12 cellular contexts compared by ENCODE assay signal in genomic region chr2:30332791-30333453, GRCh38.
DNase-seq lines count a peak whose midpoint lies in the region; ATAC-seq and TF ChIP-seq lines count a peak whose summit lies in the region.
"Had no signal": no experiment of that assay in that cellular context is flagged by ENCODE, and none has a peak within 500 bp of the region (broad histone marks: within the 10 kb centered on the region; RNA-seq: fewer than 3 reads in every experiment).

No MANE protein-coding gene starts in this region.

- no peak for TF ChIP-seq POLR2A in GM18505 (IDR thresholded peaks at IDR 0.05; ENCODE audit: borderline replicate concordance, extremely low read depth, insufficient read depth, insufficient read length)

- CTCF ChIA-PET in GM10248 (lab: Yijun Ruan, JAX): interaction anchor here (0.9 to 5.4 kb wide), 3 partner anchors 9 to 126 kb away, joined by 3 to 27 read pairs (median 16); no protein-coding TSS in a partner anchor
- CTCF ChIA-PET in activated B cell treated with CpG ODN at 0.5 μM for 24 hours (lab: Charles Lee): interaction anchor here (2.8 to 4.6 kb wide), 4 partner anchors 10 to 168 kb away, joined by 11 to 36 read pairs (median 18); no protein-coding TSS in a partner anchor

- no peaks in the 10 kb centered on the region for H3K36me3 Mint-ChIP-seq in activated B cell treated with CpG ODN at 0.5 μM for 24 hours (ENCODE audit: low read depth)
- peaks cover 9% of the 10 kb centered on the region for H3K36me3 Mint-ChIP-seq in activated naive CD8-positive, alpha-beta T cell treated with anti-CD3 and anti-CD28 coated beads for 36 hours

- peak overlapping the region; percentile 98 for H3K27ac Mint-ChIP-seq in activated B cell treated with CpG ODN at 0.5 μM for 24 hours
- peak overlapping the region; percentile 97 for H3K27ac Mint-ChIP-seq in activated naive CD8-positive, alpha-beta T cell treated with anti-CD3 and anti-CD28 coated beads for 36 hours

- peak; percentile 68 for DNase-seq in GM10248 (ENCODE audit: extremely low spot score)
- DNase-seq in activated B cell treated with CpG ODN at 0.5 μM for 24 hours: no peak
- peak; percentile 59 for DNase-seq in activated naive CD8-positive, alpha-beta T cell treated with anti-CD3 and anti-CD28 coated beads for 36 hours
- DNase-seq in stimulated activated CD4-positive, alpha-beta T cell treated with anti-CD3 and anti-CD28 coated beads, Interleukin-15, amount 100 ng/mL, for 24 hours: peak; percentile 68
- DNase-seq in NCI-H524 (lab: John Stamatoyannopoulos, UW): no peak
- no peak for DNase-seq in AML-193 (lab: John Stamatoyannopoulos, UW)
- DNase-seq: NCI-H1092, NCI-H446 treated with DMSO at 0.1 percent for 48 hours, sigmoid colon had no signal

- POLR2A ChIA-PET in GM10248 (lab: Yijun Ruan, JAX) (interaction anchor here (0.8 to 1.0 kb wide), 2 partner anchors 101 to 186 kb away, joined by 3 read pairs; partner anchors contain the start of gene YPEL5), activated B cell treated with CpG ODN at 0.5 μM for 24 hours (lab: Charles Lee) (interaction anchor here (0.6 to 7.6 kb wide), 4 partner anchors 45 to 108 kb away, joined by 5 to 147 read pairs (median 34); partner anchors contain the start of gene LBH)

- H3K4me3 Mint-ChIP-seq in activated B cell treated with CpG ODN at 0.5 μM for 24 hours: peak overlapping the region; percentile 36
- peak overlapping the region; percentile 46 for H3K4me3 Mint-ChIP-seq in activated naive CD8-positive, alpha-beta T cell treated with anti-CD3 and anti-CD28 coated beads for 36 hours

- H3K9me3 Mint-ChIP-seq in activated B cell treated with CpG ODN at 0.5 μM for 24 hours: no peaks in the 10 kb centered on the region
- H3K9me3 Mint-ChIP-seq in activated naive CD8-positive, alpha-beta T cell treated with anti-CD3 and anti-CD28 coated beads for 36 hours: no peaks in the 10 kb centered on the region

- ATAC-seq in activated B cell treated with CpG ODN at 0.5 μM for 24 hours (ENCODE audit: low read depth) (no peak), GM18505 (IDR thresholded peaks at IDR 0.05; ENCODE audit: unreplicated experiment) (no peak), GM19035 (IDR thresholded peaks at IDR 0.05; ENCODE audit: unreplicated experiment) (no peak)
- ATAC-seq: Panc1 had no signal

- peaks cover 79% of the 10 kb centered on the region for H3K4me1 Mint-ChIP-seq in activated B cell treated with CpG ODN at 0.5 μM for 24 hours
- H3K4me1 Mint-ChIP-seq in activated naive CD8-positive, alpha-beta T cell treated with anti-CD3 and anti-CD28 coated beads for 36 hours: peaks cover 64% of the 10 kb centered on the region

- intact Hi-C loops in activated B cell treated with CpG ODN at 0.5 μM for 24 hours (cut with micrococcal nuclease): loop anchor here (1.0 kb wide), 1 partner anchor 8 kb away; no protein-coding TSS in a partner anchor

- TF ChIP-seq CTCF in GM10248 (IDR thresholded peaks at IDR 0.05; ENCODE audit: control extremely low read depth, extremely low read depth, low read depth, missing control alignments): no peak
- TF ChIP-seq CTCF in activated B cell treated with CpG ODN at 0.5 μM for 24 hours (IDR thresholded peaks at IDR 0.05): no peak

- no peaks in the 10 kb centered on the region for H3K27me3 Mint-ChIP-seq in activated B cell treated with CpG ODN at 0.5 μM for 24 hours
- H3K27me3 Mint-ChIP-seq in activated naive CD8-positive, alpha-beta T cell treated with anti-CD3 and anti-CD28 coated beads for 36 hours: no peaks in the 10 kb centered on the region

Comparison
In these comparisons a context has a peak if more than half of its experiments do, and no peak if none do; other contexts are left out.
1. DNase-seq: peak in GM10248 (single experiment), activated naive CD8-positive, alpha-beta T cell treated with anti-CD3 and anti-CD28 coated beads for 36 hours (single experiment) and stimulated activated CD4-positive, alpha-beta T cell treated with anti-CD3 and anti-CD28 coated beads, Interleukin-15, amount 100 ng/mL, for 24 hours (single experiment); none in activated B cell treated with CpG ODN at 0.5 μM for 24 hours (single experiment), NCI-H524 (0 of 2) and AML-193 (0 of 2).